In genomic region chr4:166846939-166847338, GRCh38 we compare ENCODE assay signal across 28 cellular contexts.
A peak's percentile ranks its signal among the peaks of the same experiment; 100 is the strongest.
DNase-seq lines count a peak whose midpoint lies in the region; ATAC-seq, FAIRE-seq and TF ChIP-seq lines count a peak whose summit lies in the region.
"Had no signal": no experiment of that assay in that cellular context is flagged by ENCODE, and none has a peak within 500 bp of the region (broad histone marks: within the 10 kb centered on the region; RNA-seq: fewer than 3 reads in every experiment).

No MANE protein-coding gene starts in this region.

- peak; percentile 83 for ATAC-seq in GM18870 (IDR thresholded peaks at IDR 0.05; ENCODE audit: unreplicated experiment)
- peak; percentile 65 for ATAC-seq in HG02852 (IDR thresholded peaks at IDR 0.05; ENCODE audit: unreplicated experiment)
- peak; percentile 53 for ATAC-seq in HG03432 (IDR thresholded peaks at IDR 0.05; ENCODE audit: unreplicated experiment)
- ATAC-seq in pancreas: no peak
- ATAC-seq: activated CD8-positive, alpha-beta memory T cell treated with anti-CD3 and anti-CD28 coated beads, Interleukin-2, amount 10 ng/mL, durations not matched to agents 7 days and 5 days; activated T-cell treated with anti-CD3 and anti-CD28 coated beads, Interleukin-2, amount 50 U/mL, for 4 hours; gastroesophageal sphincter; K562; right cardiac atrium; stimulated activated naive CD8-positive, alpha-beta T cell treated with anti-CD3 and anti-CD28 coated beads, Interleukin-15, amount 100 ng/mL, for 72 hours had no signal

- no peak for DNase-seq in pancreas
- no peak for DNase-seq in COLO829 (ENCODE audit: low spot score)
- DNase-seq in stimulated activated CD4-positive, alpha-beta T cell treated with anti-CD3 and anti-CD28 coated beads, Interleukin-12 subunit alpha, Interleukin-12 subunit beta, amount 100 ng/mL, for 4 hours: no peak
- DNase-seq in osteoblast (ENCODE audit: insufficient read length, low spot score, missing footprints): no peak
- DNase-seq: activated CD8-positive, alpha-beta memory T cell treated with anti-CD3 and anti-CD28 coated beads, Interleukin-2, amount 10 ng/mL, durations not matched to agents 7 days and 5 days; activated gamma-delta T cell; activated T-cell treated with anti-CD3 and anti-CD28 coated beads, Interleukin-2, amount 50 U/mL, for 4 hours; effector CD4-positive, alpha-beta T cell; EL; NCI-H1092 treated with DMSO at 0.1 percent for 48 hours; NCI-H187; NCI-H2171; NCI-H510A; right cardiac atrium; SK-N-SH; stimulated activated naive CD8-positive, alpha-beta T cell treated with anti-CD3 and anti-CD28 coated beads, Interleukin-15, amount 100 ng/mL, for 72 hours; thyroid gland had no signal

- H3K79me2 ChIP-seq in osteoblast (ENCODE audit: insufficient read depth, low read length): no peaks in the 10 kb centered on the region

- intact Hi-C loops in pancreas (cut with DNase I): no loop called here

- H3K27me3 ChIP-seq in pancreas (no peaks in the 10 kb centered on the region), osteoblast (ENCODE audit: insufficient read depth, low read length) (no peaks in the 10 kb centered on the region)
- H3K27me3 ChIP-seq: ascending aorta, BLaER1, gastroesophageal sphincter, neural progenitor cell, thyroid gland, vagina had no signal

- H3K9me3 ChIP-seq in pancreas (no peaks in the 10 kb centered on the region), osteoblast (ENCODE audit: low read depth, low read length) (peaks cover 4% of the 10 kb centered on the region)
- H3K9me3 ChIP-seq: ascending aorta, SK-N-SH, thyroid gland, vagina had no signal

- TF ChIP-seq CTCF in pancreas (IDR thresholded peaks at IDR 0.05) (no peak), osteoblast (IDR thresholded peaks at IDR 0.05; ENCODE audit: extremely low read depth, low read depth, low read length) (no peak)

- H4K20me1 ChIP-seq in osteoblast (ENCODE audit: insufficient read depth, low read length): no peaks in the 10 kb centered on the region
- H4K20me1 ChIP-seq: BLaER1 had no signal

- FAIRE-seq in pancreas (lab: Jason Lieb, UNC): no peak
- FAIRE-seq: K562, TTC549 had no signal

- no peak overlapping the region for H3K4me2 ChIP-seq in osteoblast (ENCODE audit: insufficient read depth, low read length)
- H3K4me2 ChIP-seq: BLaER1, neural progenitor cell, SK-N-SH, smooth muscle cell had no signal

- H2AFZ ChIP-seq in osteoblast (ENCODE audit: low read length): no peak overlapping the region
- H2AFZ ChIP-seq: neural progenitor cell had no signal

- H3K4me1 ChIP-seq in pancreas (no peaks in the 10 kb centered on the region), osteoblast (ENCODE audit: insufficient read depth, low read length) (no peaks in the 10 kb centered on the region)
- H3K4me1 ChIP-seq: ascending aorta, BLaER1, gastroesophageal sphincter, neural progenitor cell, thyroid gland, vagina had no signal

- H3K27ac ChIP-seq in pancreas: no peak overlapping the region
- H3K27ac ChIP-seq in osteoblast (ENCODE audit: low read depth, low read length): no peak overlapping the region
- H3K27ac ChIP-seq: ascending aorta, BLaER1, gastroesophageal sphincter, neural progenitor cell, thyroid gland, vagina had no signal

- H3K36me3 ChIP-seq in pancreas: no peaks in the 10 kb centered on the region
- H3K36me3 ChIP-seq in osteoblast (ENCODE audit: insufficient read depth, low read length): no peaks in the 10 kb centered on the region
- H3K36me3 ChIP-seq: ascending aorta, BLaER1, gastroesophageal sphincter, neural progenitor cell, thyroid gland, vagina had no signal

- H3K4me3 ChIP-seq in pancreas: no peak overlapping the region
- H3K4me3 ChIP-seq in osteoblast (ENCODE audit: insufficient read depth, low read length): no peak overlapping the region
- H3K4me3 ChIP-seq: ascending aorta, BLaER1, gastroesophageal sphincter, K562, neural progenitor cell, smooth muscle cell, thyroid gland, vagina had no signal

Comparison
In these comparisons a context has a peak if more than half of its experiments do, and no peak if none do; other contexts are left out.
1. ATAC-seq: peak in GM18870 (single experiment), HG02852 (single experiment) and HG03432 (single experiment); none in pancreas (0 of 4).